ENCODE assay signal across 8 cellular contexts in the genomic region with DNA sequence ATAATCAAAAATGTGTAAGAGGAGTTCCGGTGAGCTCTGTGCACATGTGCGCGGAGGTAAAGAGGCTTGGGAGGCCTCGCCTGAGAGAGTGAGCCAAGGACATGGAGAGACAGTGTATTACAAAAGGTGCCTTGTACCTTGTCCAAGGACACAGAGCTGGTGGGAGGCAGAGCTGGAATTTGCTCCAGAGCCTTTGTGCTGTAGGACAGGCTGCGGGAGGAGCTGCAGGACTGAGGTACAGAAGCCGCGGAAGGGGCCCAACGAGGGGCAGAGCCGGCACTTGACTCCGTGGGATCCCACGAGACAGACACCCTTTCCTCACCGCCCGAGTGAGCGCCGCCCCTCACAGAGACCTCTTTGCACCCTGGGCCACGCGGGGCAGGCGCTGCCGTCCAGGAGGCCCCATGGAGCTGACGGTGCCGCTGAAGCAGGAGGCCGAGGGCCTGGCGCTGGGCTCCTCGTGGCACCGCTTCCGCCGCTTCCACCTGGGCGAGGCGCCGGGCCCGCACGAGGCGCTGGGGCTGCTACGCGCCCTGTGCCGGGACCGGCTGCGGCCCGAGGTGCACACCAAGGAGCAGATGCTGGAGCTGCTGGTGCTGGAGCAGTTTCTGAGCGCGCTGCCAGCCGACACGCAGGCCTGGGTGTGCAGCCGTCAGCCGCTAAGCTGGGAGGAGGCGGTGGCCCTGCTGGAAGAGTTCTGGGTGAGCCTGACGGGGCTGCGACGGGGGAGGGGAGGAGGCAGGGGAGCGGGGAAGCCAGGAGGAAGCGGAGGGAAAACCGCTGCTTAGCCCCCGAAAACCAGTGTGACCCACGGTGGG.
A peak's percentile ranks its signal among the peaks of the same experiment; 100 is the strongest.
DNase-seq lines count a peak whose midpoint lies in the region; ATAC-seq and TF ChIP-seq lines count a peak whose summit lies in the region.

No MANE protein-coding gene starts in this region.

- CTCF ChIA-PET in T-cell (lab: Charles Lee), result no interaction called here

- POLR2A ChIA-PET in T-cell (lab: Charles Lee), result no interaction called here

- peak; percentile 27 to 59 (median 57) for ATAC-seq in T-cell (replicated peaks in 1 of 4)
- ATAC-seq in omental fat pad (ENCODE audit: low FRiP score), result peak; percentile 77
- ATAC-seq in GM21528 (IDR thresholded peaks at IDR 0.05; ENCODE audit: low FRiP score, unreplicated experiment), result no peak
- no peak for ATAC-seq in GM19463 (IDR thresholded peaks at IDR 0.05; ENCODE audit: unreplicated experiment)

- H3K27me3 Mint-ChIP-seq in T-cell, result peaks cover 7 to 9% of the 10 kb centered on the region in 2 donors

- TF ChIP-seq CTCF in fibroblast of villous mesenchyme (IDR thresholded peaks at IDR 0.05; ENCODE audit: insufficient read depth, low read depth, low read length) (no peak), omental fat pad (IDR thresholded peaks at IDR 0.05) (no peak)

- H3K4me3 ChIP-seq in fibroblast of villous mesenchyme (ENCODE audit: low read depth, low read length), result peak overlapping the region; percentile 45

- H3K36me3 Mint-ChIP-seq in T-cell, result peaks cover 3% of the 10 kb centered on the region

- DNase-seq in DMS153 treated with DMSO at 0.1 percent for 48 hours (lab: John Stamatoyannopoulos, UW; ENCODE audit: unreplicated experiment) (peak; percentile 28), T-cell (peak in 5 of 34 experiments; percentile 2 to 16 (median 6)), fibroblast of villous mesenchyme (ENCODE audit: low read depth) (peak; percentile 39), omental fat pad (ENCODE audit: low spot score) (no peak), NCI-H2196 (lab: John Stamatoyannopoulos, UW; ENCODE audit: unreplicated experiment) (no peak), NCI-H1694 (lab: John Stamatoyannopoulos, UW) (no peak)

- no peak overlapping the region for H3K27ac Mint-ChIP-seq in T-cell

- peaks cover 19 to 25% (median 20%) of the 10 kb centered on the region in 3 donors for H3K4me1 Mint-ChIP-seq in T-cell

- H3K9me3 Mint-ChIP-seq in T-cell, result peaks cover 0 to 3% (median 0%) of the 10 kb centered on the region in 3 donors

- H3K4me3 Mint-ChIP-seq in T-cell, result peak overlapping the region; percentile 29 to 75 (median 37)

Comparison
In these comparisons a context has a peak if more than half of its experiments do, and no peak if none do; other contexts are left out.
1. DNase-seq: peak in DMS153 treated with DMSO at 0.1 percent for 48 hours (single experiment) and fibroblast of villous mesenchyme (single experiment); none in omental fat pad (single experiment), NCI-H2196 (single experiment) and NCI-H1694 (single experiment).
2. ATAC-seq: peak in T-cell (4 of 4) and omental fat pad (single experiment); none in GM21528 (single experiment) and GM19463 (single experiment).